ENCODE assay signal across 11 cellular contexts in genomic region chr5:161966544-161966943, GRCh38.
DNase-seq lines count a peak whose midpoint lies in the region; ATAC-seq and TF ChIP-seq lines count a peak whose summit lies in the region.
"Had no signal": no experiment of that assay in that cellular context is flagged by ENCODE, and none has a peak within 500 bp of the region (broad histone marks: within the 10 kb centered on the region; RNA-seq: fewer than 3 reads in every experiment).

No MANE protein-coding gene starts in this region.

- H3K4me3 ChIP-seq in DOHH2 (ENCODE audit: low read length): no peak overlapping the region
- H3K4me3 ChIP-seq in SK-N-MC: no peak overlapping the region
- no peak overlapping the region for H3K4me3 ChIP-seq in upper lobe of left lung
- H3K4me3 ChIP-seq: cardiac muscle cell, spleen had no signal

- no TSS peak for BruUV-seq in Calu3 (replicated peaks; lab: Mats Ljungman, UMichigan)

- TF ChIP-seq POLR2A in upper lobe of left lung (IDR thresholded peaks at IDR 0.05): no peak

- no peak overlapping the region for H3K9ac ChIP-seq in SK-N-MC (ENCODE audit: insufficient read length)

- no peaks in the 10 kb centered on the region for H3K79me2 ChIP-seq in DOHH2 (ENCODE audit: control insufficient read depth, low read length)

- peak; percentile 27 for TF ChIP-seq CTCF in DOHH2 (IDR thresholded peaks at IDR 0.05; ENCODE audit: low read depth, low read length, poor library complexity, severe bottlenecking)
- TF ChIP-seq CTCF in Calu3 (IDR thresholded peaks at IDR 0.05; ENCODE audit: unreplicated experiment): no peak
- TF ChIP-seq CTCF in upper lobe of left lung (IDR thresholded peaks at IDR 0.05): peak in 1 of 6 experiments; percentile 6

- H3K36me3 Mint-ChIP-seq in Calu3 (ENCODE audit: insufficient read depth, unreplicated experiment): no peaks in the 10 kb centered on the region
- H3K36me3 Mint-ChIP-seq in activated naive CD8-positive, alpha-beta T cell treated with anti-CD3 and anti-CD28 coated beads, Interleukin-2, amount 50 U/mL, for 24 hours (ENCODE audit: low read depth): no peaks in the 10 kb centered on the region

- no peaks in the 10 kb centered on the region for H3K4me1 ChIP-seq in DOHH2 (ENCODE audit: control insufficient read depth, low read length)
- H3K4me1 ChIP-seq in upper lobe of left lung: no peaks in the 10 kb centered on the region
- H3K4me1 ChIP-seq: spleen had no signal

- no peak for TF ChIP-seq EP300 in upper lobe of left lung (IDR thresholded peaks at IDR 0.05)

- ATAC-seq in left lobe of liver (peak; percentile 78), HG03095 (IDR thresholded peaks at IDR 0.05; ENCODE audit: unreplicated experiment) (no peak), upper lobe of left lung (ENCODE audit: low FRiP score in 2 of 2) (no peak)
- no peak for ATAC-seq in activated naive CD8-positive, alpha-beta T cell treated with anti-CD3 and anti-CD28 coated beads, Interleukin-2, amount 50 U/mL, for 24 hours

- H3K27me3 Mint-ChIP-seq in Calu3 (ENCODE audit: unreplicated experiment): no peaks in the 10 kb centered on the region
- H3K27me3 Mint-ChIP-seq in activated naive CD8-positive, alpha-beta T cell treated with anti-CD3 and anti-CD28 coated beads, Interleukin-2, amount 50 U/mL, for 24 hours: no peaks in the 10 kb centered on the region

- no peak overlapping the region for H3K4me2 ChIP-seq in DOHH2 (ENCODE audit: low read length)

- H3K27me3 ChIP-seq in DOHH2 (ENCODE audit: control insufficient read depth, low read length): no peaks in the 10 kb centered on the region
- H3K27me3 ChIP-seq in upper lobe of left lung: no peaks in the 10 kb centered on the region
- H3K27me3 ChIP-seq: cardiac muscle cell, spleen had no signal

- no peak overlapping the region for H3K27ac ChIP-seq in DOHH2 (ENCODE audit: low read depth, low read length)
- H3K27ac ChIP-seq in SK-N-MC: no peak overlapping the region
- H3K27ac ChIP-seq in upper lobe of left lung: no peak overlapping the region
- H3K27ac ChIP-seq: cardiac muscle cell, spleen had no signal

- no peaks in the 10 kb centered on the region for H4K20me1 ChIP-seq in DOHH2 (ENCODE audit: control insufficient read depth, insufficient read depth, low read depth, low read length)

- H3K36me3 ChIP-seq in DOHH2 (ENCODE audit: control insufficient read depth, low read length) (no peaks in the 10 kb centered on the region), SK-N-MC (ENCODE audit: insufficient read depth, low read length) (no peaks in the 10 kb centered on the region), upper lobe of left lung (no peaks in the 10 kb centered on the region)
- H3K36me3 ChIP-seq: cardiac muscle cell, spleen had no signal

- no peaks in the 10 kb centered on the region for H3K9me3 ChIP-seq in DOHH2 (ENCODE audit: control insufficient read depth, insufficient read depth, low read length)
- no peaks in the 10 kb centered on the region for H3K9me3 ChIP-seq in SK-N-MC (ENCODE audit: low read depth, low read length)
- H3K9me3 ChIP-seq in upper lobe of left lung: no peaks in the 10 kb centered on the region
- H3K9me3 ChIP-seq: spleen had no signal

- H3K9me3 Mint-ChIP-seq in Calu3 (ENCODE audit: low read depth, unreplicated experiment): peaks cover 6% of the 10 kb centered on the region
- H3K9me3 Mint-ChIP-seq in activated naive CD8-positive, alpha-beta T cell treated with anti-CD3 and anti-CD28 coated beads, Interleukin-2, amount 50 U/mL, for 24 hours: no peaks in the 10 kb centered on the region

- H3K27ac Mint-ChIP-seq in Calu3 (ENCODE audit: unreplicated experiment): no peak overlapping the region
- H3K27ac Mint-ChIP-seq in activated naive CD8-positive, alpha-beta T cell treated with anti-CD3 and anti-CD28 coated beads, Interleukin-2, amount 50 U/mL, for 24 hours: no peak overlapping the region

- intact Hi-C loops in Calu3 (cut with micrococcal nuclease; ENCODE audit: unreplicated experiment): no loop called here

- H3K4me3 Mint-ChIP-seq in Calu3 (ENCODE audit: low read depth, unreplicated experiment): no peak overlapping the region
- H3K4me3 Mint-ChIP-seq in activated naive CD8-positive, alpha-beta T cell treated with anti-CD3 and anti-CD28 coated beads, Interleukin-2, amount 50 U/mL, for 24 hours: no peak overlapping the region

- no peaks in the 10 kb centered on the region for H3K4me1 Mint-ChIP-seq in Calu3 (ENCODE audit: low read depth, unreplicated experiment)
- no peaks in the 10 kb centered on the region for H3K4me1 Mint-ChIP-seq in activated naive CD8-positive, alpha-beta T cell treated with anti-CD3 and anti-CD28 coated beads, Interleukin-2, amount 50 U/mL, for 24 hours

- WGBS in upper lobe of left lung, 2 donors: 6 to 8% methylated on average over 3 of the region's 3 CpGs

- no peaks in the 10 kb centered on the region for H3K9me2 ChIP-seq in DOHH2 (replicated peaks; ENCODE audit: control insufficient read depth, low read length)

- H3F3A ChIP-seq in DOHH2 (ENCODE audit: control insufficient read depth, insufficient read depth): no peaks in the 10 kb centered on the region

- DNase-seq in HT-29 (ENCODE audit: low spot score): peak; percentile 29
- peak; percentile 10 for DNase-seq in SK-N-MC (ENCODE audit: low read depth, low spot score)
- no peak for DNase-seq in left lobe of liver (ENCODE audit: low spot score)
- DNase-seq in Calu3: no peak
- no peak for DNase-seq in activated naive CD8-positive, alpha-beta T cell treated with anti-CD3 and anti-CD28 coated beads, Interleukin-2, amount 50 U/mL, for 24 hours
- no peak for DNase-seq in upper lobe of left lung
- DNase-seq: EL, spleen had no signal

- CTCF ChIA-PET in Calu3 (lab: Charles Lee): no interaction called here

Comparison
In these comparisons a context has a peak if more than half of its experiments do, and no peak if none do; other contexts are left out.
1. DNase-seq: peak in HT-29 (single experiment) and SK-N-MC (single experiment); none in left lobe of liver (single experiment), Calu3 (single experiment), activated naive CD8-positive, alpha-beta T cell treated with anti-CD3 and anti-CD28 coated beads, Interleukin-2, amount 50 U/mL, for 24 hours (single experiment) and upper lobe of left lung (0 of 2).